In the genomic region with DNA sequence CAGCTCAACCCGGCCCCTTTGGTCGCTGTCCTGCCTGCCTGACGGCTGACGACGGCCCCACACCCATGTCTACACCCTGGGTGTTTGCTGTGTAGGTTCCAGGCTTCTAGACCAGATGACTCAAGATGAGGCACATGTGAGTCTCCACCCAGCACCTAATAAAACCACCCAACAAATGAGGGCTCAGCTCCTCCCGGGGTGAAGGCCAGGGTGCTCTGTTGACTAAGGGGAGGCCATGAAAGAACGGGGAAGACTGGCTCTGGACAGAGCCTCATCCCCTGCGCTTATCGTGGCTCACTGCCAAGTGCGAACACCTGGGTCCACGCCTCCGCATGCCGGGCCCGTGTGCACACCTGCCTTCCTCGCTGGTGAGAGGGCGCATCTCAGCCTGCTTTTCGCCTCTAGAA, we compare ENCODE assay signal across 13 cellular contexts. TPM values are rescaled to one million over a fixed set of nuclear protein-coding genes. Genes with fewer than 3 reads are reported as not detected.
A peak's percentile ranks its signal among the peaks of the same experiment; 100 is the strongest.
DNase-seq lines count a peak whose midpoint lies in the region; ATAC-seq lines count a peak whose summit lies in the region.
"Had no signal": no experiment of that assay in that cellular context is flagged by ENCODE, and none has a peak within 500 bp of the region (broad histone marks: within the 10 kb centered on the region; RNA-seq: fewer than 3 reads in every experiment).

No MANE protein-coding gene starts in this region.

- CTCF ChIA-PET in activated CD8-positive, alpha-beta memory T cell treated with anti-CD3 and anti-CD28 coated beads, Interleukin-2, amount 10 ng/mL, durations not matched to agents 7 days and 5 days (lab: Charles Lee): no interaction called here

- no peak overlapping the region for H3K27ac Mint-ChIP-seq in activated CD8-positive, alpha-beta memory T cell treated with anti-CD3 and anti-CD28 coated beads, Interleukin-2, amount 10 ng/mL, durations not matched to agents 7 days and 5 days
- H3K27ac Mint-ChIP-seq in activated T-helper 2 cell treated with anti-CD3 and anti-CD28 coated beads, Interferon-gamma antibody, Interleukin-2, Interleukin-4, amounts not matched to agents 10 μg/mL and 5 μg/mL and 100 μg/mL, durations not matched to agents 14 hours and 24 hours and 36 hours: no peak overlapping the region
- H3K27ac Mint-ChIP-seq: brain; stimulated activated naive B cell treated with anti-CD40 and anti-IgM and Interleukin-4, amounts not matched to agents 10 μg/mL and 1 μg/mL and 100 μg/mL, for 72 hours had no signal

- H3K27ac ChIP-seq in SJSA1 (peak overlapping the region; percentile 83), mucosa of rectum (ENCODE audit: low read depth in 2 of 2, low read length in 2 of 2) (peak overlapping the region; percentile 63 to 73)

- H3K9ac ChIP-seq in mucosa of rectum (ENCODE audit: low read depth in 1 of 2, low read length in 2 of 2): peak overlapping the region in 1 of 2 donors; percentile 9

- peaks cover 52% of the 10 kb centered on the region for H3K4me1 ChIP-seq in SJSA1 (replicated peaks)
- peaks cover 23 to 24% of the 10 kb centered on the region in 2 donors for H3K4me1 ChIP-seq in mucosa of rectum (ENCODE audit: control insufficient read depth in 2 of 2, insufficient read depth in 2 of 2, low read length in 2 of 2)

- peaks cover 12% of the 10 kb centered on the region for H3K27me3 Mint-ChIP-seq in activated CD8-positive, alpha-beta memory T cell treated with anti-CD3 and anti-CD28 coated beads, Interleukin-2, amount 10 ng/mL, durations not matched to agents 7 days and 5 days
- peaks cover 19% of the 10 kb centered on the region for H3K27me3 Mint-ChIP-seq in activated T-helper 2 cell treated with anti-CD3 and anti-CD28 coated beads, Interferon-gamma antibody, Interleukin-2, Interleukin-4, amounts not matched to agents 10 μg/mL and 5 μg/mL and 100 μg/mL, durations not matched to agents 14 hours and 24 hours and 36 hours (ENCODE audit: low read depth)
- H3K27me3 Mint-ChIP-seq: brain had no signal

- H3K36me3 Mint-ChIP-seq in activated CD8-positive, alpha-beta memory T cell treated with anti-CD3 and anti-CD28 coated beads, Interleukin-2, amount 10 ng/mL, durations not matched to agents 7 days and 5 days: no peaks in the 10 kb centered on the region
- H3K36me3 Mint-ChIP-seq in activated T-helper 2 cell treated with anti-CD3 and anti-CD28 coated beads, Interferon-gamma antibody, Interleukin-2, Interleukin-4, amounts not matched to agents 10 μg/mL and 5 μg/mL and 100 μg/mL, durations not matched to agents 14 hours and 24 hours and 36 hours (ENCODE audit: low read depth): no peaks in the 10 kb centered on the region
- H3K36me3 Mint-ChIP-seq: stimulated activated naive B cell treated with anti-CD40 and anti-IgM and Interleukin-4, amounts not matched to agents 10 μg/mL and 1 μg/mL and 100 μg/mL, for 72 hours had no signal

- H3K4me3 ChIP-seq in SJSA1 (no peak overlapping the region), mucosa of rectum (ENCODE audit: low read length in 2 of 2) (peak overlapping the region in 1 of 2 donors; percentile 16)

- no peak overlapping the region for H3K4me3 Mint-ChIP-seq in activated CD8-positive, alpha-beta memory T cell treated with anti-CD3 and anti-CD28 coated beads, Interleukin-2, amount 10 ng/mL, durations not matched to agents 7 days and 5 days
- no peak overlapping the region for H3K4me3 Mint-ChIP-seq in activated T-helper 2 cell treated with anti-CD3 and anti-CD28 coated beads, Interferon-gamma antibody, Interleukin-2, Interleukin-4, amounts not matched to agents 10 μg/mL and 5 μg/mL and 100 μg/mL, durations not matched to agents 14 hours and 24 hours and 36 hours (ENCODE audit: low read depth)
- H3K4me3 Mint-ChIP-seq: brain; stimulated activated naive B cell treated with anti-CD40 and anti-IgM and Interleukin-4, amounts not matched to agents 10 μg/mL and 1 μg/mL and 100 μg/mL, for 72 hours had no signal

- no peak for ATAC-seq in GM19324 (IDR thresholded peaks at IDR 0.05; ENCODE audit: low FRiP score, unreplicated experiment)
- ATAC-seq in HG02678 (IDR thresholded peaks at IDR 0.05; ENCODE audit: unreplicated experiment): no peak
- ATAC-seq in activated CD8-positive, alpha-beta memory T cell treated with anti-CD3 and anti-CD28 coated beads, Interleukin-2, amount 10 ng/mL, durations not matched to agents 7 days and 5 days: no peak
- ATAC-seq: stimulated activated naive B cell treated with anti-CD40 and anti-IgM and Interleukin-4, amounts not matched to agents 10 μg/mL and 1 μg/mL and 100 μg/mL, for 72 hours had no signal

- H3K27me3 ChIP-seq in SJSA1 (replicated peaks) (no peaks in the 10 kb centered on the region), mucosa of rectum (ENCODE audit: control insufficient read depth in 2 of 2, insufficient read depth in 2 of 2, low read length in 2 of 2) (peaks cover 0 to 4% of the 10 kb centered on the region in 2 donors)

- in situ Hi-C loops in ACHN (cut with HindIII; ENCODE audit: low pct_ligation_motif_present, low pct_unique_long_range_greater_than_20kb, low sequenced_read_pairs): no loop called here

- H3K4me1 Mint-ChIP-seq in activated CD8-positive, alpha-beta memory T cell treated with anti-CD3 and anti-CD28 coated beads, Interleukin-2, amount 10 ng/mL, durations not matched to agents 7 days and 5 days: peaks cover 2% of the 10 kb centered on the region
- peaks cover 3% of the 10 kb centered on the region for H3K4me1 Mint-ChIP-seq in activated T-helper 2 cell treated with anti-CD3 and anti-CD28 coated beads, Interferon-gamma antibody, Interleukin-2, Interleukin-4, amounts not matched to agents 10 μg/mL and 5 μg/mL and 100 μg/mL, durations not matched to agents 14 hours and 24 hours and 36 hours (ENCODE audit: low read depth)

- intact Hi-C loops in activated T-helper 2 cell treated with anti-CD3 and anti-CD28 coated beads, Interferon-gamma antibody, Interleukin-2, Interleukin-4, amounts not matched to agents 10 μg/mL and 5 μg/mL and 100 μg/mL, durations not matched to agents 14 hours and 24 hours and 36 hours (cut with micrococcal nuclease): loop anchor here (10.0 kb wide), 1 partner anchor 68 kb away; no protein-coding TSS in a partner anchor

- DNase-seq in ACHN (peak; percentile 49), HT-29 (ENCODE audit: low spot score) (peak; percentile 95), SJSA1 (ENCODE audit: low read depth in 1 of 2, low spot score in 2 of 2) (no peak)
- no peak for DNase-seq in activated CD8-positive, alpha-beta memory T cell treated with anti-CD3 and anti-CD28 coated beads, Interleukin-2, amount 10 ng/mL, durations not matched to agents 7 days and 5 days
- DNase-seq in activated T-helper 2 cell treated with anti-CD3 and anti-CD28 coated beads, Interferon-gamma antibody, Interleukin-2, Interleukin-4, amounts not matched to agents 10 μg/mL and 5 μg/mL and 100 μg/mL, durations not matched to agents 14 hours and 24 hours and 36 hours (ENCODE audit: low spot score): no peak
- DNase-seq: activated T-cell treated with anti-CD3 and anti-CD28 coated beads for 4 hours; nucleus accumbens; stimulated activated CD4-positive, alpha-beta T cell treated with anti-CD3 and anti-CD28 coated beads, Interleukin-1b, Interleukin-23, amount 100 ng/mL, for 48 hours; stimulated activated naive B cell treated with anti-CD40 and anti-IgM and Interleukin-4, amounts not matched to agents 10 μg/mL and 1 μg/mL and 100 μg/mL, for 72 hours had no signal

- no peaks in the 10 kb centered on the region for H3K9me3 Mint-ChIP-seq in activated CD8-positive, alpha-beta memory T cell treated with anti-CD3 and anti-CD28 coated beads, Interleukin-2, amount 10 ng/mL, durations not matched to agents 7 days and 5 days (ENCODE audit: low read depth)
- no peaks in the 10 kb centered on the region for H3K9me3 Mint-ChIP-seq in activated T-helper 2 cell treated with anti-CD3 and anti-CD28 coated beads, Interferon-gamma antibody, Interleukin-2, Interleukin-4, amounts not matched to agents 10 μg/mL and 5 μg/mL and 100 μg/mL, durations not matched to agents 14 hours and 24 hours and 36 hours
- H3K9me3 Mint-ChIP-seq: stimulated activated naive B cell treated with anti-CD40 and anti-IgM and Interleukin-4, amounts not matched to agents 10 μg/mL and 1 μg/mL and 100 μg/mL, for 72 hours had no signal

- H3K36me3 ChIP-seq in SJSA1: peaks cover 24% of the 10 kb centered on the region
- no peaks in the 10 kb centered on the region for H3K36me3 ChIP-seq in mucosa of rectum (ENCODE audit: control insufficient read depth in 2 of 2, insufficient read depth in 2 of 2, low read length in 2 of 2)

- no peaks in the 10 kb centered on the region for H3K9me3 ChIP-seq in SJSA1 (replicated peaks)
- H3K9me3 ChIP-seq in mucosa of rectum (ENCODE audit: control insufficient read depth in 2 of 2, low read length in 2 of 2): no peaks in the 10 kb centered on the region

RNA-seq across cellular contexts. Expression of a gene that starts 39.6 kb away (rescaled TPM):
- 38.4 and 44.2 TPM in 2 replicates for total RNA-seq in HT-29 (2014; rRNA removed; shearing (Covaris generic))
- 677 and 741 TPM in 2 replicates for total RNA-seq in SJSA1 (2014; rRNA removed; shearing (Covaris generic))
- not detected for total RNA-seq in activated CD8-positive, alpha-beta memory T cell treated with anti-CD3 and anti-CD28 coated beads, Interleukin-2, amount 10 ng/mL, durations not matched to agents 7 days and 5 days
- not detected in 2 replicates for total RNA-seq in activated T-helper 2 cell treated with anti-CD3 and anti-CD28 coated beads, Interferon-gamma antibody, Interleukin-2, Interleukin-4, amounts not matched to agents 10 μg/mL and 5 μg/mL and 100 μg/mL, durations not matched to agents 14 hours and 24 hours and 36 hours

RNA-seq across cellular contexts. Expression of a gene that starts 39.7 kb away (rescaled TPM):
- 0.10 and 0.29 TPM in 2 replicates for total RNA-seq in HT-29 (2014; rRNA removed; shearing (Covaris generic))
- total RNA-seq in SJSA1 (2014; rRNA removed; shearing (Covaris generic)): 489 and 591 TPM in 2 replicates
- total RNA-seq in activated CD8-positive, alpha-beta memory T cell treated with anti-CD3 and anti-CD28 coated beads, Interleukin-2, amount 10 ng/mL, durations not matched to agents 7 days and 5 days: not detected
- total RNA-seq in activated T-helper 2 cell treated with anti-CD3 and anti-CD28 coated beads, Interferon-gamma antibody, Interleukin-2, Interleukin-4, amounts not matched to agents 10 μg/mL and 5 μg/mL and 100 μg/mL, durations not matched to agents 14 hours and 24 hours and 36 hours: not detected in 2 replicates

Comparison
In these comparisons a context has a peak if more than half of its experiments do, and no peak if none do; other contexts are left out.
1. DNase-seq: peak in ACHN (single experiment) and HT-29 (single experiment); none in SJSA1 (0 of 2), activated CD8-positive, alpha-beta memory T cell treated with anti-CD3 and anti-CD28 coated beads, Interleukin-2, amount 10 ng/mL, durations not matched to agents 7 days and 5 days (single experiment) and activated T-helper 2 cell treated with anti-CD3 and anti-CD28 coated beads, Interferon-gamma antibody, Interleukin-2, Interleukin-4, amounts not matched to agents 10 μg/mL and 5 μg/mL and 100 μg/mL, durations not matched to agents 14 hours and 24 hours and 36 hours (single experiment).
2. RNA of a gene that starts 39.6 kb away (total RNA-seq): 677 to 741 TPM in SJSA1 and 38.4 to 44.2 TPM in HT-29; not detected in activated CD8-positive, alpha-beta memory T cell treated with anti-CD3 and anti-CD28 coated beads, Interleukin-2, amount 10 ng/mL, durations not matched to agents 7 days and 5 days and not detected in activated T-helper 2 cell treated with anti-CD3 and anti-CD28 coated beads, Interferon-gamma antibody, Interleukin-2, Interleukin-4, amounts not matched to agents 10 μg/mL and 5 μg/mL and 100 μg/mL, durations not matched to agents 14 hours and 24 hours and 36 hours; every median in the first group is over 10 times any median in the second.
3. RNA of a gene that starts 39.7 kb away (total RNA-seq): 489 to 591 TPM in SJSA1; 0.10 to 0.29 TPM in HT-29, not detected in activated CD8-positive, alpha-beta memory T cell treated with anti-CD3 and anti-CD28 coated beads, Interleukin-2, amount 10 ng/mL, durations not matched to agents 7 days and 5 days and not detected in activated T-helper 2 cell treated with anti-CD3 and anti-CD28 coated beads, Interferon-gamma antibody, Interleukin-2, Interleukin-4, amounts not matched to agents 10 μg/mL and 5 μg/mL and 100 μg/mL, durations not matched to agents 14 hours and 24 hours and 36 hours; every median in the first group is over 100 times any median in the second.